Comparison of ENCODE assay signal across 8 cellular contexts in genomic region chr10:67520924-67521520, GRCh38.
A peak's percentile ranks its signal among the peaks of the same experiment; 100 is the strongest.
DNase-seq lines count a peak whose midpoint lies in the region; ATAC-seq and TF ChIP-seq lines count a peak whose summit lies in the region.

No MANE protein-coding gene starts in this region.

- 0 out of 2 replicates have a peak, but pooled peaks cover 3% of the 10 kb centered on the region for H3K27me3 ChIP-seq in BE2C
- no peaks in the 10 kb centered on the region for H3K27me3 ChIP-seq in WERI-Rb-1 (ENCODE audit: insufficient read depth, low read depth, severe bottlenecking)
- no peaks in the 10 kb centered on the region for H3K27me3 ChIP-seq in fibroblast of lung (ENCODE audit: control insufficient read depth, insufficient read depth, low read length)

- no peaks in the 10 kb centered on the region for H3K36me3 Mint-ChIP-seq in nephron progenitor cell (ENCODE audit: low read depth)

- no peaks in the 10 kb centered on the region for H3K79me2 ChIP-seq in fibroblast of lung (ENCODE audit: control insufficient read depth, insufficient read depth, low read length)

- no peak overlapping the region for H2AFZ ChIP-seq in fibroblast of lung (ENCODE audit: low read length)

- H3K9me3 Mint-ChIP-seq in nephron progenitor cell: no peaks in the 10 kb centered on the region

- ATAC-seq in HG02678 (IDR thresholded peaks at IDR 0.05; ENCODE audit: unreplicated experiment): peak; percentile 85

- TF ChIP-seq CTCF in BE2C (IDR thresholded peaks at IDR 0.05; ENCODE audit: low read depth, low read length) (peak; percentile 88), GM12875 (IDR thresholded peaks at IDR 0.05; ENCODE audit: borderline replicate concordance, insufficient read depth, low read depth, low read length) (peak; percentile 70; the same call in 1 of the 2 replicates), WERI-Rb-1 (IDR thresholded peaks at IDR 0.05; ENCODE audit: low read depth, low read length) (peak; percentile 64), fibroblast of lung (conservative IDR thresholded peaks at IDR 0.05 in 1 of 2, IDR thresholded peaks at IDR 0.05 in 1 of 2; ENCODE audit: low read depth in 1 of 2, low read length in 2 of 2) (peak; percentile 74 to 88), nephron progenitor cell (IDR thresholded peaks at IDR 0.05) (peak; percentile 81)

- peaks cover 4% of the 10 kb centered on the region for H3K27me3 Mint-ChIP-seq in nephron progenitor cell (ENCODE audit: low read depth, poor library complexity)

- H3K4me3 Mint-ChIP-seq in nephron progenitor cell: no peak overlapping the region

- H3K9ac ChIP-seq in fibroblast of lung (ENCODE audit: insufficient read depth, low read length): no peak overlapping the region

- H3K4me1 Mint-ChIP-seq in nephron progenitor cell: peaks cover 16% of the 10 kb centered on the region

- H3K4me1 ChIP-seq in BE2C: no peaks in the 10 kb centered on the region
- no peaks in the 10 kb centered on the region for H3K4me1 ChIP-seq in fibroblast of lung (ENCODE audit: control insufficient read depth, extremely low read depth, insufficient read depth, low read length)

- no peaks in the 10 kb centered on the region for H3K9me3 ChIP-seq in BE2C
- H3K9me3 ChIP-seq in WERI-Rb-1 (ENCODE audit: severe bottlenecking): no peaks in the 10 kb centered on the region
- no peaks in the 10 kb centered on the region for H3K9me3 ChIP-seq in fibroblast of lung (ENCODE audit: control insufficient read depth, insufficient read depth, low read depth, low read length)

- H3K27ac ChIP-seq in WERI-Rb-1: no peak overlapping the region
- no peak overlapping the region for H3K27ac ChIP-seq in fibroblast of lung (ENCODE audit: insufficient read depth, low read length)

- H3K4me3 ChIP-seq in BE2C (ENCODE audit: low read depth, low read length): no peak overlapping the region
- H3K4me3 ChIP-seq in GM12875 (ENCODE audit: low read depth, low read length): no peak overlapping the region
- H3K4me3 ChIP-seq in WERI-Rb-1 (ENCODE audit: low read depth, low read length): no peak overlapping the region
- H3K4me3 ChIP-seq in fibroblast of lung (replicated peaks in 1 of 4; ENCODE audit: control extremely low read depth in 1 of 4, insufficient read depth in 1 of 4, low read depth in 3 of 4, low read length in 4 of 4): no peak overlapping the region

- DNase-seq in BE2C: peak; percentile 36
- peak; percentile 36 for DNase-seq in NCI-H146 (lab: John Stamatoyannopoulos, UW)
- peak; percentile 31 for DNase-seq in WERI-Rb-1
- DNase-seq in fibroblast of lung (ENCODE audit: low read depth in 2 of 2): peak; percentile 48 to 73
- peak; percentile 47 for DNase-seq in nephron progenitor cell
- DNase-seq in UCSD-AML1 (lab: John Stamatoyannopoulos, UW; ENCODE audit: unreplicated experiment): no peak

- no peak overlapping the region for H3K4me2 ChIP-seq in fibroblast of lung (ENCODE audit: extremely low read depth, insufficient read depth, low read length)

- H3K27ac Mint-ChIP-seq in nephron progenitor cell: no peak overlapping the region

- H4K20me1 ChIP-seq in fibroblast of lung (ENCODE audit: control insufficient read depth, extremely low read depth, insufficient read depth, low read length): no peaks in the 10 kb centered on the region

- no peaks in the 10 kb centered on the region for H3K36me3 ChIP-seq in BE2C
- no peaks in the 10 kb centered on the region for H3K36me3 ChIP-seq in WERI-Rb-1
- no peaks in the 10 kb centered on the region for H3K36me3 ChIP-seq in fibroblast of lung (ENCODE audit: control insufficient read depth, insufficient read depth, low read length)
